Comparison of ENCODE assay signal across 8 cellular contexts in the genomic region with DNA sequence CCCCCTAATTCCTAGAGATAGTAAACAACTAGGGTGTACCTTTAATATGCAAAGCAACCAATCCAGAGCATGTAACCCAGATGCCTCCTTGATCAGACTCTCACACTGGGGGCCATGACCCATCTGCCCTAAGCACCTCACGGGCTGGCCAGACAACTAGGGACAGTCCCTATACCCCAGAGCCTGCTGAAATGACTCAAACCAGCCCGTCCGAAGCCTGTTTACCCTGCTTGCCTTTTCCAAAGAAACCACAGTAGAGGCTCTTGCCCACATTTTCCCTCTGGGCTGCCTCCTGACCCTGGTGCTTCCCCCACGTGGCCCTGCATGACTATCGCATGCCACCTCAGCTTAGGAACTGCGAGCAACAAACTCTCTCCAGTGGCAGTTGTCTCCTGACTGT. TPM values are rescaled to one million over a fixed set of nuclear protein-coding genes. Genes with fewer than 3 reads are reported as not detected.
A peak's percentile ranks its signal among the peaks of the same experiment; 100 is the strongest.
DNase-seq lines count a peak whose midpoint lies in the region; ATAC-seq lines count a peak whose summit lies in the region.

No MANE protein-coding gene starts in this region.

- H3K27ac ChIP-seq in trophoblast cell (ENCODE audit: low read depth, low read length), result no peak overlapping the region

- no peak overlapping the region for H3K4ac ChIP-seq in trophoblast cell (ENCODE audit: low read depth, low read length)

- H3K27me3 ChIP-seq in trophoblast cell (ENCODE audit: insufficient read depth, low read length), result no peaks in the 10 kb centered on the region

- no peaks in the 10 kb centered on the region for H3K4me1 ChIP-seq in trophoblast cell (ENCODE audit: control insufficient read depth in 1 of 2, insufficient read depth in 2 of 2, low read length in 2 of 2)

- no peak overlapping the region for H3K9ac ChIP-seq in trophoblast cell (ENCODE audit: low read length)

- ATAC-seq in GM18861 (IDR thresholded peaks at IDR 0.05; ENCODE audit: unreplicated experiment) (peak; percentile 90), HG02588 (IDR thresholded peaks at IDR 0.05; ENCODE audit: unreplicated experiment) (peak; percentile 95)

- H3K27ac Mint-ChIP-seq in T-helper 1 cell treated with Interleukin-12 subunit alpha and Interleukin-12 subunit beta and Interleukin-4 antibody, amounts not matched to agents 30 μg/mL and 1 μg/mL, for 36 hours, result peak overlapping the region; percentile 55

- H2BK5ac ChIP-seq in trophoblast cell (ENCODE audit: low read depth, low read length, poor library complexity), result no peak overlapping the region

- no peaks in the 10 kb centered on the region for H3K79me2 ChIP-seq in trophoblast cell (ENCODE audit: control insufficient read depth, insufficient read depth, low read length, poor library complexity)

- H3K36me3 ChIP-seq in trophoblast cell (ENCODE audit: control insufficient read depth in 1 of 2, insufficient read depth in 2 of 2, low read length in 2 of 2), result no peaks in the 10 kb centered on the region

- H2BK120ac ChIP-seq in trophoblast cell (ENCODE audit: insufficient read depth, low read length, poor library complexity), result no peak overlapping the region

- no peak overlapping the region for H3K4me2 ChIP-seq in trophoblast cell (ENCODE audit: low read length)

- H3K14ac ChIP-seq in trophoblast cell (ENCODE audit: low read length), result no peak overlapping the region

- H2BK12ac ChIP-seq in trophoblast cell (ENCODE audit: low read length), result no peak overlapping the region

- H3K36me3 Mint-ChIP-seq in T-helper 1 cell treated with Interleukin-12 subunit alpha and Interleukin-12 subunit beta and Interleukin-4 antibody, amounts not matched to agents 30 μg/mL and 1 μg/mL, for 36 hours (ENCODE audit: low read depth), result peaks cover 36% of the 10 kb centered on the region

- no peaks in the 10 kb centered on the region for H3K79me1 ChIP-seq in trophoblast cell (ENCODE audit: low read length)

- H3K23ac ChIP-seq in trophoblast cell (ENCODE audit: low read length), result no peak overlapping the region

- H3K4me3 ChIP-seq in trophoblast cell (ENCODE audit: low read depth, low read length), result no peak overlapping the region

- H3K4me3 Mint-ChIP-seq in T-helper 1 cell treated with Interleukin-12 subunit alpha and Interleukin-12 subunit beta and Interleukin-4 antibody, amounts not matched to agents 30 μg/mL and 1 μg/mL, for 36 hours, result no peak overlapping the region

- peaks cover 70% of the 10 kb centered on the region for H3K4me1 Mint-ChIP-seq in T-helper 1 cell treated with Interleukin-12 subunit alpha and Interleukin-12 subunit beta and Interleukin-4 antibody, amounts not matched to agents 30 μg/mL and 1 μg/mL, for 36 hours (ENCODE audit: low read depth)

- H3K27me3 Mint-ChIP-seq in T-helper 1 cell treated with Interleukin-12 subunit alpha and Interleukin-12 subunit beta and Interleukin-4 antibody, amounts not matched to agents 30 μg/mL and 1 μg/mL, for 36 hours (ENCODE audit: low read depth), result no peaks in the 10 kb centered on the region

- DNase-seq in trophoblast cell (peak; percentile 38 to 49), NCI-H2107 treated with DMSO at 0.1 percent for 48 hours (lab: John Stamatoyannopoulos, UW; ENCODE audit: unreplicated experiment) (no peak), HPDE6-E6E7 (ENCODE audit: extremely low spot score) (no peak), NCI-H1417 (lab: John Stamatoyannopoulos, UW) (no peak), ureter (ENCODE audit: low spot score) (no peak)

- H2AK5ac ChIP-seq in trophoblast cell (ENCODE audit: low read length), result no peak overlapping the region

- H3K9me3 ChIP-seq in trophoblast cell (ENCODE audit: insufficient read depth, low read depth, low read length), result no peaks in the 10 kb centered on the region

- no peak overlapping the region for H4K12ac ChIP-seq in trophoblast cell (ENCODE audit: low read depth, low read length)

- H2AFZ ChIP-seq in trophoblast cell (ENCODE audit: insufficient read depth, low read length, poor library complexity), result no peak overlapping the region

- H3K9me3 Mint-ChIP-seq in T-helper 1 cell treated with Interleukin-12 subunit alpha and Interleukin-12 subunit beta and Interleukin-4 antibody, amounts not matched to agents 30 μg/mL and 1 μg/mL, for 36 hours, result no peaks in the 10 kb centered on the region

- H4K8ac ChIP-seq in trophoblast cell (ENCODE audit: low read depth, low read length), result no peak overlapping the region

- H4K91ac ChIP-seq in trophoblast cell (ENCODE audit: low read depth, low read length), result no peak overlapping the region

- no CpG with 5 or more reads among the region's 6 CpGs for WGBS in trophoblast cell (ENCODE audit: extremely low coverage, insufficient coverage, insufficient read length)

- no peak overlapping the region for H3K18ac ChIP-seq in trophoblast cell (ENCODE audit: low read length)

RNA-seq across cellular contexts. Expression of gene RGS10, which starts 46.2 kb away (rescaled TPM):
- polyA plus RNA-seq in trophoblast cell (2013), result 10.5 and 10.7 TPM in 2 replicates
- 24.1 TPM for total RNA-seq in ureter

Comparison
In these comparisons a context has a peak if more than half of its experiments do, and no peak if none do; other contexts are left out.
1. DNase-seq: peak in trophoblast cell (2 of 2); none in NCI-H2107 treated with DMSO at 0.1 percent for 48 hours (single experiment), HPDE6-E6E7 (single experiment), NCI-H1417 (0 of 3) and ureter (single experiment).